In genomic region chr4:129355529-129355928, GRCh38 we compare ENCODE assay signal across 20 cellular contexts.
DNase-seq lines count a peak whose midpoint lies in the region; ATAC-seq and TF ChIP-seq lines count a peak whose summit lies in the region.
"Had no signal": no experiment of that assay in that cellular context is flagged by ENCODE, and none has a peak within 500 bp of the region (broad histone marks: within the 10 kb centered on the region; RNA-seq: fewer than 3 reads in every experiment).

No MANE protein-coding gene starts in this region.

- no peak for TF ChIP-seq CTCF in left ventricle myocardium inferior (IDR thresholded peaks at IDR 0.05; ENCODE audit: borderline replicate concordance)
- no peak for TF ChIP-seq CTCF in uterus (IDR thresholded peaks at IDR 0.05)

- H3K9me3 ChIP-seq in left ventricle myocardium inferior (replicated peaks) = no peaks in the 10 kb centered on the region
- no peaks in the 10 kb centered on the region for H3K9me3 ChIP-seq in right cardiac atrium (ENCODE audit: control insufficient read depth, low read length)
- H3K9me3 ChIP-seq in uterus = no peaks in the 10 kb centered on the region
- H3K9me3 ChIP-seq: ovary had no signal

- H3K4me3 ChIP-seq in left ventricle myocardium inferior (no peak overlapping the region), right cardiac atrium (ENCODE audit: low read length) (no peak overlapping the region), uterus (no peak overlapping the region)
- H3K4me3 ChIP-seq: dorsolateral prefrontal cortex, ovary, SK-N-MC had no signal

- no peaks in the 10 kb centered on the region for H3K36me3 ChIP-seq in left ventricle myocardium inferior
- no peaks in the 10 kb centered on the region for H3K36me3 ChIP-seq in uterus
- H3K36me3 ChIP-seq: ovary had no signal

- H3K27me3 ChIP-seq in left ventricle myocardium inferior (ENCODE audit: low read depth) = peaks cover 66% of the 10 kb centered on the region
- no peaks in the 10 kb centered on the region for H3K27me3 ChIP-seq in right cardiac atrium (ENCODE audit: control insufficient read depth, insufficient read depth)
- no peaks in the 10 kb centered on the region for H3K27me3 ChIP-seq in uterus
- H3K27me3 ChIP-seq: ovary had no signal

- ATAC-seq in Right ventricle myocardium inferior (peak; percentile 91), right cardiac atrium (peak; percentile 43 to 45), HG03025 (IDR thresholded peaks at IDR 0.05; ENCODE audit: low FRiP score, unreplicated experiment) (no peak), GM19328 (IDR thresholded peaks at IDR 0.05; ENCODE audit: unreplicated experiment) (no peak)
- ATAC-seq: CD8-positive, alpha-beta T cell; esophagus mucosa had no signal

- 38% methylated on average over 4 of the region's 4 CpGs for WGBS in right cardiac atrium

- intact Hi-C loops in Right ventricle myocardium inferior (cut with DNase I) = no loop called here
- intact Hi-C loops in left ventricle myocardium inferior (cut with micrococcal nuclease) = no loop called here
- intact Hi-C loops in right cardiac atrium (cut with DNase I) = no loop called here
- intact Hi-C loops in uterus (cut with DNase I; ENCODE audit: low total_unique reads) = no loop called here

- TF ChIP-seq POLR2A in uterus (IDR thresholded peaks at IDR 0.05) = no peak

- H3K4me1 ChIP-seq in left ventricle myocardium inferior = peaks cover 12% of the 10 kb centered on the region
- no peaks in the 10 kb centered on the region for H3K4me1 ChIP-seq in right cardiac atrium (ENCODE audit: control insufficient read depth, insufficient read depth, low read length)
- no peaks in the 10 kb centered on the region for H3K4me1 ChIP-seq in uterus

- H3K27ac ChIP-seq in left ventricle myocardium inferior (replicated peaks) (no peak overlapping the region), right cardiac atrium (ENCODE audit: low read length) (no peak overlapping the region), uterus (no peak overlapping the region)
- H3K27ac ChIP-seq: dorsolateral prefrontal cortex, ovary, SK-N-MC had no signal

- DNase-seq in Right ventricle myocardium inferior (ENCODE audit: missing footprints) (no peak), left ventricle myocardium inferior (no peak), astrocyte of the hippocampus (ENCODE audit: low read depth, low spot score) (peak; percentile 46), right cardiac atrium (no peak), renal cortical epithelial cell (ENCODE audit: low read depth) (peak; percentile 72), uterus (no peak)
- DNase-seq: activated CD4-positive, alpha-beta T cell treated with anti-CD3 and anti-CD28 coated beads, Interleukin-2, amount 10 ng/mL, durations not matched to agents 7 days and 5 days; aorta; CD8-positive, alpha-beta T cell; DMS79 treated with DMSO at 0.1 percent for 48 hours; dorsolateral prefrontal cortex; left cardiac atrium; NCI-H146; NCI-H510A treated with DMSO at 0.1 percent for 48 hours; OCI-M1; ovary had no signal

Comparison
In these comparisons a context has a peak if more than half of its experiments do, and no peak if none do; other contexts are left out.
1. ATAC-seq: peak in Right ventricle myocardium inferior (single experiment) and right cardiac atrium (2 of 2); none in HG03025 (single experiment) and GM19328 (single experiment).
2. DNase-seq: peak in astrocyte of the hippocampus (single experiment) and renal cortical epithelial cell (single experiment); none in Right ventricle myocardium inferior (single experiment), left ventricle myocardium inferior (single experiment), right cardiac atrium (0 of 3) and uterus (0 of 2).